19 cellular contexts compared by ENCODE assay signal in genomic region chr10:75001715-75002350, GRCh38.
DNase-seq lines count a peak whose midpoint lies in the region; ATAC-seq and TF ChIP-seq lines count a peak whose summit lies in the region.
"Had no signal": no experiment of that assay in that cellular context is flagged by ENCODE, and none has a peak within 500 bp of the region (broad histone marks: within the 10 kb centered on the region; RNA-seq: fewer than 3 reads in every experiment).

No MANE protein-coding gene starts in this region.

- H3K27me3 Mint-ChIP-seq in activated naive CD8-positive, alpha-beta T cell treated with anti-CD3 and anti-CD28 coated beads, Interleukin-2, amount 50 U/mL, for 24 hours, result no peaks in the 10 kb centered on the region
- H3K27me3 Mint-ChIP-seq in activated naive CD8-positive, alpha-beta T cell treated with anti-CD3 and anti-CD28 coated beads for 36 hours, result no peaks in the 10 kb centered on the region
- H3K27me3 Mint-ChIP-seq: IgD-negative memory B cell had no signal

- no peaks in the 10 kb centered on the region for H3K9me3 Mint-ChIP-seq in activated naive CD8-positive, alpha-beta T cell treated with anti-CD3 and anti-CD28 coated beads, Interleukin-2, amount 50 U/mL, for 24 hours
- no peaks in the 10 kb centered on the region for H3K9me3 Mint-ChIP-seq in activated naive CD8-positive, alpha-beta T cell treated with anti-CD3 and anti-CD28 coated beads for 36 hours
- H3K9me3 Mint-ChIP-seq: IgD-negative memory B cell had no signal

- TF ChIP-seq EP300 in sigmoid colon (IDR thresholded peaks at IDR 0.05), result no peak

- TF ChIP-seq CTCF in MM.1S (IDR thresholded peaks at IDR 0.05; ENCODE audit: low read length), result no peak
- TF ChIP-seq CTCF in left lung (IDR thresholded peaks at IDR 0.05), result no peak
- no peak for TF ChIP-seq CTCF in thyroid gland (IDR thresholded peaks at IDR 0.05)
- no peak for TF ChIP-seq CTCF in sigmoid colon (IDR thresholded peaks at IDR 0.05)

- peak overlapping the region; percentile 51; the same call in 1 of the 2 replicates for H3K9ac ChIP-seq in MM.1S (ENCODE audit: low read length)

- H4K20me1 ChIP-seq in MM.1S (ENCODE audit: insufficient read depth, low read length), result no peaks in the 10 kb centered on the region

- 0 out of 2 replicates have a peak, but pooled peaks cover 3% of the 10 kb centered on the region for H3K79me2 ChIP-seq in MM.1S (ENCODE audit: low read length)

- 61 to 68% methylated on average over 5 of the region's 5 CpGs for WGBS in thyroid gland, 2 donors
- WGBS in sigmoid colon, 2 donors, result 93 to 95% methylated on average over 5 of the region's 5 CpGs

- H3F3A ChIP-seq in MM.1S (ENCODE audit: insufficient read depth, low read length), result peaks cover 13% of the 10 kb centered on the region

- no peak for DNase-seq in activated naive CD8-positive, alpha-beta T cell treated with anti-CD3 and anti-CD28 coated beads, Interleukin-2, amount 50 U/mL, for 24 hours
- no peak for DNase-seq in activated naive CD8-positive, alpha-beta T cell treated with anti-CD3 and anti-CD28 coated beads for 36 hours
- DNase-seq in MM.1S (no peak), left lung (no peak), thyroid gland (peak; percentile 16 to 26), sigmoid colon (no peak)
- DNase-seq: C1 segment of cervical spinal cord, GF-D8, MV-4-11, NCI-H1930, NCI-H2171, NCI-H446 treated with DMSO at 0.1 percent for 48 hours, OCI-M1, SIG-M5 had no signal

- H3K4me3 ChIP-seq in MM.1S (ENCODE audit: low read length) (no peak overlapping the region; the same call in 1 of the 2 replicates), left lung (no peak overlapping the region), thyroid gland (replicated peaks in 1 of 3) (no peak overlapping the region), sigmoid colon (no peak overlapping the region)
- H3K4me3 ChIP-seq: A549 had no signal

- H3K9me3 ChIP-seq in MM.1S (replicated peaks; ENCODE audit: insufficient read depth, low read length) (no peaks in the 10 kb centered on the region), left lung (no peaks in the 10 kb centered on the region), thyroid gland (no peaks in the 10 kb centered on the region), sigmoid colon (no peaks in the 10 kb centered on the region)
- H3K9me3 ChIP-seq: A549 had no signal

- H3K9me2 ChIP-seq in MM.1S (replicated peaks; ENCODE audit: insufficient read depth, low read length), result no peaks in the 10 kb centered on the region

- H3K27ac Mint-ChIP-seq in activated naive CD8-positive, alpha-beta T cell treated with anti-CD3 and anti-CD28 coated beads, Interleukin-2, amount 50 U/mL, for 24 hours, result no peak overlapping the region
- no peak overlapping the region for H3K27ac Mint-ChIP-seq in activated naive CD8-positive, alpha-beta T cell treated with anti-CD3 and anti-CD28 coated beads for 36 hours

- H3K4me1 Mint-ChIP-seq in activated naive CD8-positive, alpha-beta T cell treated with anti-CD3 and anti-CD28 coated beads, Interleukin-2, amount 50 U/mL, for 24 hours, result peaks cover 25% of the 10 kb centered on the region
- peaks cover 18% of the 10 kb centered on the region for H3K4me1 Mint-ChIP-seq in activated naive CD8-positive, alpha-beta T cell treated with anti-CD3 and anti-CD28 coated beads for 36 hours

- TF ChIP-seq POLR2A in thyroid gland (IDR thresholded peaks at IDR 0.05) (no peak), sigmoid colon (IDR thresholded peaks at IDR 0.05) (no peak)

- intact Hi-C loops in left lung (cut with DNase I), result no loop called here
- intact Hi-C loops in thyroid gland (cut with DNase I), result no loop called here
- intact Hi-C loops in sigmoid colon (cut with DNase I), result no loop called here

- H3K27me3 ChIP-seq in MM.1S (replicated peaks; ENCODE audit: insufficient read depth, low read length), result no peaks in the 10 kb centered on the region
- no peaks in the 10 kb centered on the region for H3K27me3 ChIP-seq in left lung
- no peaks in the 10 kb centered on the region for H3K27me3 ChIP-seq in thyroid gland
- no peaks in the 10 kb centered on the region for H3K27me3 ChIP-seq in sigmoid colon

- peak overlapping the region; percentile 83 for H3K4me2 ChIP-seq in MM.1S (ENCODE audit: low read depth, low read length)
- H3K4me2 ChIP-seq: A549 had no signal

- H3K4me1 ChIP-seq in MM.1S (ENCODE audit: low read length) (peaks cover 29% of the 10 kb centered on the region), left lung (peaks cover 0 to 3% of the 10 kb centered on the region in 2 donors), thyroid gland (peaks cover 11 to 22% of the 10 kb centered on the region in 2 donors), sigmoid colon (no peaks in the 10 kb centered on the region)
- H3K4me1 ChIP-seq: A549 had no signal

- H3K4me3 Mint-ChIP-seq in activated naive CD8-positive, alpha-beta T cell treated with anti-CD3 and anti-CD28 coated beads, Interleukin-2, amount 50 U/mL, for 24 hours, result no peak overlapping the region
- no peak overlapping the region for H3K4me3 Mint-ChIP-seq in activated naive CD8-positive, alpha-beta T cell treated with anti-CD3 and anti-CD28 coated beads for 36 hours

- H3K36me3 ChIP-seq in MM.1S (replicated peaks; ENCODE audit: insufficient read depth, low read length), result no peaks in the 10 kb centered on the region
- no peaks in the 10 kb centered on the region for H3K36me3 ChIP-seq in left lung
- H3K36me3 ChIP-seq in thyroid gland, result no peaks in the 10 kb centered on the region
- peaks cover 0 to 31% (median 3%) of the 10 kb centered on the region in 4 donors for H3K36me3 ChIP-seq in sigmoid colon

- peak; percentile 11 for ATAC-seq in activated naive CD8-positive, alpha-beta T cell treated with anti-CD3 and anti-CD28 coated beads, Interleukin-2, amount 50 U/mL, for 24 hours
- ATAC-seq in left lung, result peak; percentile 34
- no peak for ATAC-seq in GM18517 (IDR thresholded peaks at IDR 0.05; ENCODE audit: unreplicated experiment)
- ATAC-seq: A549, HCT116 had no signal

- peaks cover 1% of the 10 kb centered on the region for H3K36me3 Mint-ChIP-seq in activated naive CD8-positive, alpha-beta T cell treated with anti-CD3 and anti-CD28 coated beads, Interleukin-2, amount 50 U/mL, for 24 hours (ENCODE audit: low read depth)
- peaks cover 5% of the 10 kb centered on the region for H3K36me3 Mint-ChIP-seq in activated naive CD8-positive, alpha-beta T cell treated with anti-CD3 and anti-CD28 coated beads for 36 hours

- H3K27ac ChIP-seq in MM.1S (ENCODE audit: low read length) (peak overlapping the region; percentile 83; the same call in 1 of the 2 replicates), left lung (no peak overlapping the region), thyroid gland (peak overlapping the region in 1 of 3 donors; percentile 46), sigmoid colon (no peak overlapping the region)
- H3K27ac ChIP-seq: A549, HL-60 had no signal

- no peak overlapping the region for H2AFZ ChIP-seq in MM.1S (ENCODE audit: low read length)

Comparison
In these comparisons a context has a peak if more than half of its experiments do, and no peak if none do; other contexts are left out.
1. DNase-seq: peak in thyroid gland (2 of 2); none in activated naive CD8-positive, alpha-beta T cell treated with anti-CD3 and anti-CD28 coated beads, Interleukin-2, amount 50 U/mL, for 24 hours (single experiment), activated naive CD8-positive, alpha-beta T cell treated with anti-CD3 and anti-CD28 coated beads for 36 hours (single experiment), MM.1S (single experiment), left lung (0 of 2) and sigmoid colon (single experiment).